In the genomic region with DNA sequence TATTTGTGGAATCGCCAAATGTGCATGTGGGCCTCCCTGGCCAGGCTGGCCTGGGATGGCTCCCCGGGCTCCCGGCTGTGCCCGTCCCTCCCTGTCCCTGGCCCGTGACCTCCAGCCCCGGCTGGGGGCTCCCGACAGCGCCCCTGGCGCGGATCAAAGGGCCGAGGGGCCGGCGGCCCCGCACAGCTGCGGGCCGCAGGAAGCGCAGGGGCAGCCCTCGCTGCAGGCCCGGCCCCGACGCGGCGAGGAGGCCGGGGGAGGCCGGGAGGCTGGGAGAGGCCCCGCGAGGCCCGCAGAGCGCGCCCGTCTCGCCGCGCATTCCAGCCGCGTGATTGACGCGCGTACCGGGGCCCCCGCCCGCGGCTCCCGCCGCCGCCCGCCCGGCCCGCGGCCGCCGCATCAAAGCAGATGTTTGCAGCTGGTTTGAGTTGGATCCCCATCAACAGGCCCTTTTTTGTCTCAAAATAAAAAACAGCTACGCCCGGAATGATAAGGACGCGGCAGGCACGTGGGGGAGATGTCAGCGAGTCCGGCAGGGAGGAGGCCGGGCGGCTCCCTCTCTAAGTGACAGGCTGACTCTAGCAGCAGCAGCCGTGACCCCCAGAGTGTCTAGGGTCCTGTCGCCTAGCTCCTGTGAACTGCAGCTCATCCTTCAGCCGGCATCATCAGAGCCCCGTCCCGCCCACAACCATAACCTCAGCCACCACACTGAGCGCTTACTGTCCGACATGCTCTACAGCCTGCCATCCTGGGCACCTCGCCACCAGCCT, we compare ENCODE assay signal across 19 cellular contexts.
DNase-seq lines count a peak whose midpoint lies in the region; ATAC-seq, FAIRE-seq and TF ChIP-seq lines count a peak whose summit lies in the region.
"Had no signal": no experiment of that assay in that cellular context is flagged by ENCODE, and none has a peak within 500 bp of the region (broad histone marks: within the 10 kb centered on the region; RNA-seq: fewer than 3 reads in every experiment).

No MANE protein-coding gene starts in this region.

- H3K27ac ChIP-seq in SK-N-SH (ENCODE audit: low read depth in 2 of 2, low read length in 1 of 2) (no peak overlapping the region), K562 (ENCODE audit: extremely low read depth, low read depth, low read length) (no peak overlapping the region), suprapubic skin (no peak overlapping the region)
- H3K27ac ChIP-seq: A549, gastrocnemius medialis, Peyer's patch, tibial artery had no signal

- H3K4me3 ChIP-seq in SK-N-SH (ENCODE audit: low read depth in 2 of 2, low read length in 1 of 2) = no peak overlapping the region
- H3K4me3 ChIP-seq in K562 = no peak overlapping the region
- peak overlapping the region; percentile 20; the same call in 1 of the 2 replicates for H3K4me3 ChIP-seq in iPS-18c (ENCODE audit: insufficient read depth, low read depth, low read length)
- peak overlapping the region; percentile 37 for H3K4me3 ChIP-seq in suprapubic skin
- H3K4me3 ChIP-seq: A549, gastrocnemius medialis had no signal

- ATAC-seq in SK-N-SH treated with all-trans-retinoic acid at 6 μM for 48 hours (no peak), K562 (no peak)
- ATAC-seq: A549; gastrocnemius medialis; left lobe of liver; natural killer cell treated with Interleukin-12 subunit alpha and Interleukin-12 subunit beta and Interleukin-15 and Interleukin-18, amount 100 ng/mL, for 72 hours had no signal

- H3K4me2 ChIP-seq in SK-N-SH (no peak overlapping the region), K562 (ENCODE audit: insufficient read depth, low read length) (no peak overlapping the region)
- H3K4me2 ChIP-seq: A549 had no signal

- DNase-seq in SK-N-SH (peak; percentile 68), K562 (ENCODE audit: extremely low read depth in 1 of 4, low spot score in 3 of 4) (peak in 2 of 4 experiments; percentile 40 to 48), suprapubic skin (ENCODE audit: low spot score in 2 of 2) (no peak), occipital lobe (lab: John Stamatoyannopoulos, UW) (no peak), NCI-H446 (lab: John Stamatoyannopoulos, UW) (no peak)
- DNase-seq in stimulated activated naive CD4-positive, alpha-beta T cell (lab: John Stamatoyannopoulos, UW) = no peak
- DNase-seq: activated T-cell treated with anti-CD3 and anti-CD28 coated beads, Interleukin-2, amount 50 U/mL, for 4 hours; aorta; effector CD4-positive, alpha-beta T cell; gastrocnemius medialis; MV-4-11; Peyer's patch; T-helper 2 cell; tibial artery had no signal

- POLR2A ChIA-PET in SK-N-SH (lab: Yijun Ruan, JAX) = no interaction called here
- POLR2A ChIA-PET in K562 (lab: Yijun Ruan, JAX) = interaction anchor here (0.8 kb wide), 1 partner anchor 109 kb away, joined by 3 read pairs; no protein-coding TSS in a partner anchor

- intact Hi-C loops in K562 (cut with micrococcal nuclease) = no loop called here

- H2AFZ ChIP-seq in SK-N-SH (ENCODE audit: low read depth) (no peak overlapping the region), K562 (ENCODE audit: low read depth, low read length) (no peak overlapping the region)

- H3F3A ChIP-seq in SK-N-SH (replicated peaks; ENCODE audit: insufficient read depth) = no peaks in the 10 kb centered on the region

- no peak for FAIRE-seq in K562 (lab: Jason Lieb, UNC)
- FAIRE-seq: A549 had no signal

- CTCF ChIA-PET in SK-N-SH (lab: Yijun Ruan, JAX) = interaction anchor here (0.8 to 7.3 kb wide), 8 partner anchors 7 to 99 kb away, joined by 3 to 45 read pairs (median 4); no protein-coding TSS in a partner anchor
- CTCF ChIA-PET in K562 (lab: Yijun Ruan, JAX; ENCODE audit: low intra/inter-chr PET ratio) = no interaction called here

- no TSS peak for BruUV-seq in K562 (replicated peaks; lab: Mats Ljungman, UMichigan)

- H3K79me2 ChIP-seq in SK-N-SH (ENCODE audit: insufficient read depth) (no peaks in the 10 kb centered on the region), K562 (ENCODE audit: control insufficient read depth, insufficient read depth, low read length) (no peaks in the 10 kb centered on the region)

- in situ Hi-C loops in K562 (cut with MboI) = no loop called here

- H3K36me3 ChIP-seq in SK-N-SH (replicated peaks in 1 of 2; ENCODE audit: control insufficient read depth in 1 of 2, insufficient read depth in 2 of 2, low read length in 1 of 2) (no peaks in the 10 kb centered on the region), K562 (ENCODE audit: control insufficient read depth, insufficient read depth, low read length) (no peaks in the 10 kb centered on the region), suprapubic skin (no peaks in the 10 kb centered on the region)
- H3K36me3 ChIP-seq: gastrocnemius medialis, Peyer's patch, tibial artery had no signal

- TF ChIP-seq CTCF in SK-N-SH (IDR thresholded peaks at IDR 0.05) (no peak), K562 (IDR thresholded peaks at IDR 0.05 in 2 of 3, conservative IDR thresholded peaks at IDR 0.05 in 1 of 3; ENCODE audit: insufficient read depth in 2 of 3, low read depth in 1 of 3, low read length in 3 of 3) (no peak), suprapubic skin (IDR thresholded peaks at IDR 0.05) (no peak)

- WGBS in SK-N-SH (ENCODE audit: low lambda C conversion rate) = 9% methylated on average over 17 of the region's 69 CpGs
- WGBS in K562 (ENCODE audit: insufficient coverage, low coverage, missing lambda C conversion rate) = 12% methylated on average over 37 of the region's 69 CpGs
- 3% methylated on average over 56 of the region's 69 CpGs for WGBS in suprapubic skin

- H3K9me2 ChIP-seq in SK-N-SH = no peaks in the 10 kb centered on the region

- H4K20me1 ChIP-seq in SK-N-SH (ENCODE audit: insufficient read depth) = no peaks in the 10 kb centered on the region
- H4K20me1 ChIP-seq in K562 (replicated peaks; ENCODE audit: control insufficient read depth, insufficient read depth, low read length) = peaks cover 13% of the 10 kb centered on the region; the same call in 1 of the 2 replicates

- no peaks in the 10 kb centered on the region for H3K9me1 ChIP-seq in K562 (ENCODE audit: control insufficient read depth, insufficient read depth, low read length)

- TF ChIP-seq EP300 in SK-N-SH (IDR thresholded peaks at IDR 0.05; ENCODE audit: borderline replicate concordance in 1 of 2, low read depth in 1 of 2, low read length in 1 of 2) = no peak
- TF ChIP-seq EP300 in K562 (IDR thresholded peaks at IDR 0.05; ENCODE audit: low read length) = no peak
- TF ChIP-seq EP300 in suprapubic skin (IDR thresholded peaks at IDR 0.05) = no peak

- H3K9me3 ChIP-seq in SK-N-SH (no peaks in the 10 kb centered on the region), K562 (replicated peaks; ENCODE audit: control insufficient read depth, insufficient read depth, low read depth, low read length) (no peaks in the 10 kb centered on the region), iPS-18c (ENCODE audit: control insufficient read depth, insufficient read depth, low read length) (no peaks in the 10 kb centered on the region), suprapubic skin (no peaks in the 10 kb centered on the region)
- H3K9me3 ChIP-seq: A549, gastrocnemius medialis, Peyer's patch, tibial artery had no signal

- no peak overlapping the region for H3K9ac ChIP-seq in SK-N-SH
- H3K9ac ChIP-seq in K562 (ENCODE audit: insufficient read depth in 1 of 2, low read depth in 2 of 2, low read length in 2 of 2) = no peak overlapping the region

- TF ChIP-seq POLR2A in K562 (conservative IDR thresholded peaks at IDR 0.05) (no peak), suprapubic skin (IDR thresholded peaks at IDR 0.05) (no peak)

- H3K4me1 ChIP-seq in SK-N-SH (ENCODE audit: control insufficient read depth in 1 of 2, insufficient read depth in 2 of 2, low read depth in 1 of 2, low read length in 1 of 2) (no peaks in the 10 kb centered on the region), K562 (replicated peaks in 1 of 2; ENCODE audit: control insufficient read depth in 2 of 2, insufficient read depth in 2 of 2, low read length in 2 of 2) (peaks cover 0 to 10% of the 10 kb centered on the region in 2 experiments; a peak in 3 of 5 replicates), suprapubic skin (peaks cover 11% of the 10 kb centered on the region)
- H3K4me1 ChIP-seq: A549, gastrocnemius medialis had no signal

- TF ChIP-seq RAD21 in SK-N-SH (IDR thresholded peaks at IDR 0.05; ENCODE audit: low read length) (no peak), K562 (CRISPR knock-in tag; conservative IDR thresholded peaks at IDR 0.05 in 1 of 2, IDR thresholded peaks at IDR 0.05 in 1 of 2) (no peak)

- H3K27me3 ChIP-seq in SK-N-SH (ENCODE audit: insufficient read depth) = peaks cover 58% of the 10 kb centered on the region
- peaks cover 37 to 75% of the 10 kb centered on the region in 2 experiments for H3K27me3 ChIP-seq in K562 (ENCODE audit: control insufficient read depth in 2 of 2, insufficient read depth in 2 of 2, low read length in 2 of 2)
- H3K27me3 ChIP-seq in suprapubic skin = peaks cover 76% of the 10 kb centered on the region

TF ChIP-seq in SK-N-SH, 30 proteins besides CTCF, POLR2A, EP300 and RAD21 (continues in another document):
- TF ChIP-seq TCF12 (IDR thresholded peaks at IDR 0.05) (no peak), RCOR1 (IDR thresholded peaks at IDR 0.05; ENCODE audit: low read length) (no peak), NFIC (IDR thresholded peaks at IDR 0.05; ENCODE audit: borderline replicate concordance) (no peak), TEAD4 (IDR thresholded peaks at IDR 0.05; ENCODE audit: borderline replicate concordance, insufficient read depth) (no peak)

TF ChIP-seq in SK-N-SH treated with all-trans-retinoic acid at 6 μM for 48 hours, 23 proteins besides CTCF, POLR2A, EP300 and RAD21 (continues in another document):
- TF ChIP-seq ZC3H10 (CRISPR knock-in tag; IDR thresholded peaks at IDR 0.05) = no peak
- TF ChIP-seq RARB (CRISPR knock-in tag; IDR thresholded peaks at IDR 0.05) = no peak

TF ChIP-seq in K562, 482 proteins besides CTCF, POLR2A, EP300 and RAD21 (continues in another document):
- no peak for TF ChIP-seq CBFA2T2 (conservative IDR thresholded peaks at IDR 0.05)
- TF ChIP-seq CAMTA2 (CRISPR knock-in tag; conservative IDR thresholded peaks at IDR 0.05) = no peak
- TF ChIP-seq, protein P1, sequence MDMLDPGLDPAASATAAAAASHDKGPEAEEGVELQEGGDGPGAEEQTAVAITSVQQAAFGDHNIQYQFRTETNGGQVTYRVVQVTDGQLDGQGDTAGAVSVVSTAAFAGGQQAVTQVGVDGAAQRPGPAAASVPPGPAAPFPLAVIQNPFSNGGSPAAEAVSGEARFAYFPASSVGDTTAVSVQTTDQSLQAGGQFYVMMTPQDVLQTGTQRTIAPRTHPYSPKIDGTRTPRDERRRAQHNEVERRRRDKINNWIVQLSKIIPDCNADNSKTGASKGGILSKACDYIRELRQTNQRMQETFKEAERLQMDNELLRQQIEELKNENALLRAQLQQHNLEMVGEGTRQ (CRISPR knock-in tag; IDR thresholded peaks at IDR 0.05) = peak; percentile 40; the same call in 1 of the 2 replicates
- TF ChIP-seq, protein P2, sequence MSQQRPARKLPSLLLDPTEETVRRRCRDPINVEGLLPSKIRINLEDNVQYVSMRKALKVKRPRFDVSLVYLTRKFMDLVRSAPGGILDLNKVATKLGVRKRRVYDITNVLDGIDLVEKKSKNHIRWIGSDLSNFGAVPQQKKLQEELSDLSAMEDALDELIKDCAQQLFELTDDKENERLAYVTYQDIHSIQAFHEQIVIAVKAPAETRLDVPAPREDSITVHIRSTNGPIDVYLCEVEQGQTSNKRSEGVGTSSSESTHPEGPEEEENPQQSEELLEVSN (IDR thresholded peaks at IDR 0.05; ENCODE audit: borderline replicate concordance in 1 of 2, extremely low read depth in 1 of 2, insufficient read depth in 1 of 2, insufficient read length in 1 of 2, low read depth in 1 of 2, low read length in 1 of 2, poor library complexity in 1 of 2, severe bottlenecking in 1 of 2) = peak in 1 of 2 experiments; percentile 31

Comparison
In these comparisons a context has a peak if more than half of its experiments do, and no peak if none do; other contexts are left out.
1. H3K4me3 ChIP-seq: peak in iPS-18c (single experiment) and suprapubic skin (single experiment); none in SK-N-SH (0 of 2) and K562 (single experiment).